In the genomic region with DNA sequence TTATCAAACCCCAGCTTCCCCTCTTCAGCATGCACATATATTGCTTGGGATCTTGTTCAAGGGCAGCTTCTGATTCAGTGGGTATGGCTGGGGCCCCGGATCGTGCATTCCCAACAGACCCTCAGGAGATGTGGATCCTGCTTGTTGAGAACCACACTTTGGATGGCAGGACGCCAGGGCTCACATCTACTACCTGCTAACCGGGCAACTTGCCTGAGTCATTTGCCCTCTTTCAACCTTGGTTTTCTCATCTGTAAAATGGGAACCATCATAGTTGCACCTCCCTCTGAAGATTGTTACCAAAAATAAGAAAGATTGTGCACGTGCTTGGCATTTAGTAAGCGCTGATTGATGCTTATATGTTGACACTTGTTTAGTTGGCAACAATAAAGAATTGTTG, we compare ENCODE assay signal across 11 cellular contexts.
"Had no signal": no experiment of that assay in that cellular context is flagged by ENCODE, and none has a peak within 500 bp of the region (broad histone marks: within the 10 kb centered on the region; RNA-seq: fewer than 3 reads in every experiment).

No MANE protein-coding gene starts in this region.

- H3K36me3 ChIP-seq: HAP-1 had no signal

- H3K4me2 ChIP-seq: GM23338 had no signal

- H3K9me3 ChIP-seq: HAP-1 had no signal

- H3K9ac ChIP-seq: GM23248 had no signal

- H3K27ac ChIP-seq: GM23248 had no signal

- H2AFZ ChIP-seq: GM23248, GM23338 had no signal

- DNase-seq: GM23248, GOT3, H7, H9, HCEC 1CT, HFFc6 had no signal

- H3K4me3 ChIP-seq: GM23248, GM23338, HAP-1 had no signal

- FAIRE-seq: H1, H54 had no signal

- ATAC-seq: GM23338, HCT116 had no signal

- H3K4me1 ChIP-seq: HAP-1 had no signal
